18 cellular contexts compared by ENCODE assay signal in genomic region chr17:38540514-38540913, GRCh38.
DNase-seq lines count a peak whose midpoint lies in the region; ATAC-seq, FAIRE-seq and TF ChIP-seq lines count a peak whose summit lies in the region.
"Had no signal": no experiment of that assay in that cellular context is flagged by ENCODE, and none has a peak within 500 bp of the region (broad histone marks: within the 10 kb centered on the region; RNA-seq: fewer than 3 reads in every experiment).

No MANE protein-coding gene starts in this region.

- no peak overlapping the region for H3K27ac ChIP-seq in H9 (ENCODE audit: insufficient read length, low read depth, low read length)
- H3K27ac ChIP-seq in kidney (ENCODE audit: low read depth in 2 of 2, low read length in 2 of 2): no peak overlapping the region

- H3K9me3 Mint-ChIP-seq in H9: no peaks in the 10 kb centered on the region
- H3K9me3 Mint-ChIP-seq in stimulated activated naive B cell treated with anti-CD40 and anti-IgM and Interleukin-4, amounts not matched to agents 10 μg/mL and 1 μg/mL and 100 μg/mL, for 72 hours: no peaks in the 10 kb centered on the region
- H3K9me3 Mint-ChIP-seq: CD8-positive, alpha-beta memory T cell had no signal

- no peak overlapping the region for H2AFZ ChIP-seq in H9 (ENCODE audit: low read length)

- no peaks in the 10 kb centered on the region for H3K23me2 ChIP-seq in H9 (ENCODE audit: insufficient read length, low read depth, low read length, poor library complexity, severe bottlenecking)

- no peak overlapping the region; a peak in 2 of 5 replicates for H3K4me3 Mint-ChIP-seq in H9
- H3K4me3 Mint-ChIP-seq in stimulated activated naive B cell treated with anti-CD40 and anti-IgM and Interleukin-4, amounts not matched to agents 10 μg/mL and 1 μg/mL and 100 μg/mL, for 72 hours: no peak overlapping the region
- H3K4me3 Mint-ChIP-seq: CD4-positive, CD25-positive, alpha-beta regulatory T cell; CD8-positive, alpha-beta memory T cell had no signal

- H2AK5ac ChIP-seq in H9 (ENCODE audit: insufficient read length, low read length): no peak overlapping the region

- H3K4ac ChIP-seq in H9 (ENCODE audit: low read depth, low read length): no peak overlapping the region

- FAIRE-seq in kidney (lab: Jason Lieb, UNC): no peak
- FAIRE-seq: GM12892, GM18507 had no signal

- no CpG with 5 or more reads among the region's 8 CpGs for WGBS in H9 (ENCODE audit: extremely low coverage, insufficient read length, low lambda C conversion rate)

- DNase-seq in Ammon's horn (ENCODE audit: low spot score) (peak; percentile 1), H9 (no peak), kidney (peak; percentile 45), GOT3 (lab: John Stamatoyannopoulos, UW) (no peak)
- no peak for DNase-seq in stimulated activated naive B cell treated with anti-CD40 and anti-IgM and Interleukin-4, amounts not matched to agents 10 μg/mL and 1 μg/mL and 100 μg/mL, for 72 hours
- no peak for DNase-seq in stimulated activated CD8-positive, alpha-beta memory T cell treated with anti-CD3 and anti-CD28 coated beads, Interleukin-4, amount 100 ng/mL, for 48 hours
- DNase-seq: BE2C; C1 segment of cervical spinal cord; CD4-positive, CD25-positive, alpha-beta regulatory T cell; CD8-positive, alpha-beta memory T cell; COR-L47; DMS 273 treated with DMSO at 0.1 percent for 48 hours; DMS53; DND-41; EL; HCEC 1CT had no signal

- H3K9ac ChIP-seq in H9 (ENCODE audit: extremely low read depth, insufficient read length, low read length): no peak overlapping the region
- H3K9ac ChIP-seq in kidney (ENCODE audit: low read length in 2 of 2): no peak overlapping the region

- H3K14ac ChIP-seq in H9 (ENCODE audit: insufficient read depth, low read length): no peak overlapping the region

- H2BK120ac ChIP-seq in H9 (ENCODE audit: low read depth, low read length, poor library complexity, severe bottlenecking): no peak overlapping the region

- H3K9me3 ChIP-seq in H9 (ENCODE audit: control insufficient read depth, low read depth, low read length) (no peaks in the 10 kb centered on the region), kidney (ENCODE audit: control insufficient read depth in 1 of 2, low read length in 2 of 2) (no peaks in the 10 kb centered on the region)
- H3K9me3 ChIP-seq: BE2C had no signal

- no peaks in the 10 kb centered on the region; a peak in 1 of 7 replicates for H3K36me3 Mint-ChIP-seq in H9 (ENCODE audit: insufficient read depth in 1 of 3, low read depth in 3 of 3)
- H3K36me3 Mint-ChIP-seq in stimulated activated naive B cell treated with anti-CD40 and anti-IgM and Interleukin-4, amounts not matched to agents 10 μg/mL and 1 μg/mL and 100 μg/mL, for 72 hours: peaks cover 0 to 1% of the 10 kb centered on the region in 2 donors
- H3K36me3 Mint-ChIP-seq: CD4-positive, CD25-positive, alpha-beta regulatory T cell; CD8-positive, alpha-beta memory T cell had no signal

- no peak overlapping the region for H4K91ac ChIP-seq in H9 (ENCODE audit: insufficient read length, low read depth, low read length)

- no peak overlapping the region for H3K4me3 ChIP-seq in kidney (ENCODE audit: low read length in 2 of 2)

- TF ChIP-seq CTCF in H9 (conservative IDR thresholded peaks at IDR 0.05) (no peak), kidney (IDR thresholded peaks at IDR 0.05; ENCODE audit: borderline replicate concordance, extremely low read depth, insufficient read depth) (no peak)

- H3K79me2 ChIP-seq in H9 (ENCODE audit: insufficient read depth, low read length): no peaks in the 10 kb centered on the region

- H2BK5ac ChIP-seq in H9 (ENCODE audit: insufficient read length, low read length): no peak overlapping the region

- no peak overlapping the region for H4K5ac ChIP-seq in H9 (ENCODE audit: insufficient read length, low read depth, low read length)

- intact Hi-C loops in kidney (cut with DNase I): no loop called here

- H3K4me2 ChIP-seq in H9 (ENCODE audit: insufficient read depth, insufficient read length, low read length): no peak overlapping the region

- H2BK12ac ChIP-seq in H9 (ENCODE audit: insufficient read length, low read depth, low read length): no peak overlapping the region

- H3K4me1 ChIP-seq in H9 (ENCODE audit: insufficient read depth, low read length): no peaks in the 10 kb centered on the region
- H3K4me1 ChIP-seq in kidney (ENCODE audit: control insufficient read depth in 1 of 2, insufficient read depth in 1 of 2, low read depth in 1 of 2, low read length in 2 of 2): no peaks in the 10 kb centered on the region
- H3K4me1 ChIP-seq: BE2C had no signal

- no peaks in the 10 kb centered on the region for H3K27me3 ChIP-seq in H9 (ENCODE audit: insufficient read depth, low read length)
- H3K27me3 ChIP-seq: BE2C had no signal

- H2BK15ac ChIP-seq in H9 (ENCODE audit: low read depth, low read length): no peak overlapping the region

- peaks cover 10 to 35% of the 10 kb centered on the region in 2 experiments; a peak in 3 of 4 replicates for H3K4me1 Mint-ChIP-seq in H9
- peaks cover 0 to 4% of the 10 kb centered on the region in 2 donors for H3K4me1 Mint-ChIP-seq in stimulated activated naive B cell treated with anti-CD40 and anti-IgM and Interleukin-4, amounts not matched to agents 10 μg/mL and 1 μg/mL and 100 μg/mL, for 72 hours
- H3K4me1 Mint-ChIP-seq: CD4-positive, CD25-positive, alpha-beta regulatory T cell; CD8-positive, alpha-beta memory T cell had no signal

- H4K8ac ChIP-seq in H9 (replicated peaks; ENCODE audit: insufficient read length, low read depth, low read length): no peak overlapping the region

- H3K18ac ChIP-seq in H9 (ENCODE audit: insufficient read length, low read depth, low read length): no peak overlapping the region

- no peak overlapping the region for H3K56ac ChIP-seq in H9 (ENCODE audit: insufficient read length, low read depth, low read length)

- H3K27me3 Mint-ChIP-seq in H9 (ENCODE audit: low read depth): peaks cover 25% of the 10 kb centered on the region
- H3K27me3 Mint-ChIP-seq in stimulated activated naive B cell treated with anti-CD40 and anti-IgM and Interleukin-4, amounts not matched to agents 10 μg/mL and 1 μg/mL and 100 μg/mL, for 72 hours: peaks cover 40 to 52% of the 10 kb centered on the region in 2 donors

- H3K27ac Mint-ChIP-seq in H9: peak overlapping the region in 2 of 3 experiments; percentile 58 to 68; a peak in 1 of 7 replicates
- peak overlapping the region; percentile 83 for H3K27ac Mint-ChIP-seq in stimulated activated naive B cell treated with anti-CD40 and anti-IgM and Interleukin-4, amounts not matched to agents 10 μg/mL and 1 μg/mL and 100 μg/mL, for 72 hours

- H3T11ph ChIP-seq in H9 (ENCODE audit: low read length): no peak overlapping the region

- H3K36me3 ChIP-seq in kidney (ENCODE audit: control insufficient read depth in 1 of 2, insufficient read depth in 2 of 2, low read length in 2 of 2): no peaks in the 10 kb centered on the region
- H3K36me3 ChIP-seq: BE2C had no signal

- no peaks in the 10 kb centered on the region for H4K20me1 ChIP-seq in H9 (ENCODE audit: control insufficient read depth, insufficient read depth, insufficient read length)

- no peaks in the 10 kb centered on the region for H3K79me1 ChIP-seq in H9 (ENCODE audit: insufficient read depth, low read depth, low read length, poor library complexity, severe bottlenecking)

- no peak overlapping the region for H3K23ac ChIP-seq in H9 (ENCODE audit: insufficient read length, low read depth, low read length)

- H2BK20ac ChIP-seq in H9 (ENCODE audit: low read depth, low read length, poor library complexity, severe bottlenecking): no peak overlapping the region

- ATAC-seq in stimulated activated naive B cell treated with anti-CD40 and anti-IgM and Interleukin-4, amounts not matched to agents 10 μg/mL and 1 μg/mL and 100 μg/mL, for 72 hours (replicated peaks): no peak

Comparison
In these comparisons a context has a peak if more than half of its experiments do, and no peak if none do; other contexts are left out.
1. DNase-seq: peak in Ammon's horn (single experiment) and kidney (single experiment); none in H9 (single experiment), stimulated activated naive B cell treated with anti-CD40 and anti-IgM and Interleukin-4, amounts not matched to agents 10 μg/mL and 1 μg/mL and 100 μg/mL, for 72 hours (single experiment), stimulated activated CD8-positive, alpha-beta memory T cell treated with anti-CD3 and anti-CD28 coated beads, Interleukin-4, amount 100 ng/mL, for 48 hours (single experiment) and GOT3 (single experiment).